In the genomic region with DNA sequence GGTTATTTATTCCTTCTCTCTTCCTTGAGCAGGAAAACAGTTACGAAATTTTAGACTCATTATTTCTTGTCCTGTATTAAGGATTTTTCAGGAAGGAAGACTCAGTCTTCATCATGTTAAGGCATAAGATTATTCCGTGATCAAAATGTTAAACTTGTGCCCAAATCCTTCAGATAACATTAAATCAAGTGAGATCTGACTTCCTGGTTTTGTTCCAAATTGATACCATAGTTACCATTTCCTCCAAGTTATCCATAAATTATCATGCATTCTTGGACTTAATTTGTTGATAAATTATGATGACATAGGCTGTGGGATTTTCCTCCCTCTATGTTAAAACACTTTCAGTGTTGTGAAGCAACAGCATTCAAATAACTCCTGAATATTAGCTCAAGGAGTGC, we compare ENCODE assay signal across 29 cellular contexts. TPM values are rescaled to one million over a fixed set of nuclear protein-coding genes. Genes with fewer than 3 reads are reported as not detected.
A peak's percentile ranks its signal among the peaks of the same experiment; 100 is the strongest.
DNase-seq lines count a peak whose midpoint lies in the region; TF ChIP-seq lines count a peak whose summit lies in the region.
"Had no signal": no experiment of that assay in that cellular context is flagged by ENCODE, and none has a peak within 500 bp of the region (broad histone marks: within the 10 kb centered on the region; RNA-seq: fewer than 3 reads in every experiment).

No MANE protein-coding gene starts in this region.

- H3K27ac ChIP-seq in SJCRH30: no peak overlapping the region
- H3K27ac ChIP-seq: C4-2B, transverse colon had no signal

- no peaks in the 10 kb centered on the region for H3K4me1 ChIP-seq in SJCRH30
- H3K4me1 ChIP-seq: transverse colon had no signal

- no peak for TF ChIP-seq CTCF in fibroblast of villous mesenchyme (IDR thresholded peaks at IDR 0.05; ENCODE audit: insufficient read depth, low read depth, low read length)
- no peak for TF ChIP-seq CTCF in retinal pigment epithelial cell (conservative IDR thresholded peaks at IDR 0.05; ENCODE audit: low read depth, low read length)

- H3K4me3 ChIP-seq in fibroblast of villous mesenchyme (ENCODE audit: low read depth, low read length) (no peak overlapping the region), retinal pigment epithelial cell (ENCODE audit: low read length) (no peak overlapping the region), SJCRH30 (no peak overlapping the region)
- H3K4me3 ChIP-seq: ovary, transverse colon had no signal

- peak; percentile 43 for DNase-seq in EH (ENCODE audit: low read depth)
- DNase-seq in amniotic epithelial cell (ENCODE audit: low read depth): peak; percentile 84
- peak; percentile 67 for DNase-seq in fibroblast of villous mesenchyme (ENCODE audit: low read depth)
- peak; percentile 60 for DNase-seq in retinal pigment epithelial cell (ENCODE audit: low read depth)
- no peak for DNase-seq in NCI-H524 (lab: John Stamatoyannopoulos, UW)
- DNase-seq in SJCRH30: no peak
- no peak for DNase-seq in GM19240 (ENCODE audit: insufficient read length, low spot score)
- no peak for DNase-seq in SHP77 treated with DMSO at 0.1 percent for 48 hours (lab: John Stamatoyannopoulos, UW)
- DNase-seq: activated CD4-positive, alpha-beta T cell treated with anti-CD3 and anti-CD28 coated beads for 36 hours; activated CD8-positive, alpha-beta memory T cell treated with anti-CD3 and anti-CD28 coated beads for 24 hours; activated naive CD4-positive, alpha-beta T cell treated with anti-CD3 and anti-CD28 coated beads, Interleukin-2, amount 10 ng/mL, durations not matched to agents 7 days and 5 days; activated T-cell treated with anti-CD3 and anti-CD28 coated beads, Interleukin-2, amount 50 U/mL, for 4 hours; anterior cingulate cortex; cerebellar nuclear complex; erythroblast; H7; kidney glomerular epithelial cell; mesendoderm; naive B cell; NCI-H1436; NCI-H69; ovary; right cardiac atrium; Right ventricle myocardium superior; stimulated activated CD4-positive, alpha-beta T cell treated with anti-CD3 and anti-CD28 coated beads, Interleukin-4, amount 100 ng/mL, for 24 hours; stimulated activated naive CD8-positive, alpha-beta T cell treated with anti-CD3 and anti-CD28 coated beads, Interleukin-15, Interleukin-2, amounts not matched to agents 100 U/mL and 50 U/mL, for 24 hours; transverse colon had no signal

- no peaks in the 10 kb centered on the region for H3K27me3 ChIP-seq in SJCRH30
- H3K27me3 ChIP-seq: ovary, transverse colon had no signal

- no peaks in the 10 kb centered on the region for H3K9me3 ChIP-seq in SJCRH30 (replicated peaks)
- H3K9me3 ChIP-seq: ovary, transverse colon had no signal

- no peaks in the 10 kb centered on the region for H3K36me3 ChIP-seq in SJCRH30
- H3K36me3 ChIP-seq: ovary, transverse colon had no signal

RNA-seq across cellular contexts. Expression of gene EFEMP1, which starts 31.9 kb away (rescaled TPM):
- 22.9 and 65.1 TPM in 2 replicates for total RNA-seq in fibroblast of villous mesenchyme
- total RNA-seq in SJCRH30 (2014; rRNA removed; shearing (Covaris generic)): 0.06 TPM in 1 of 2 replicates, not detected in the other
- total RNA-seq: activated CD4-positive, alpha-beta T cell treated with anti-CD3 and anti-CD28 coated beads for 36 hours; T-helper 1 cell treated with Interleukin-12 subunit alpha and Interleukin-12 subunit beta and Interleukin-4 antibody, amounts not matched to agents 30 ng/mL and 1 ng/mL, for 36 hours had no signal

Comparison
In these comparisons a context has a peak if more than half of its experiments do, and no peak if none do; other contexts are left out.
1. DNase-seq: peak in EH (single experiment), amniotic epithelial cell (single experiment), fibroblast of villous mesenchyme (single experiment) and retinal pigment epithelial cell (single experiment); none in NCI-H524 (0 of 2), SJCRH30 (0 of 2), GM19240 (single experiment) and SHP77 treated with DMSO at 0.1 percent for 48 hours (single experiment).
2. RNA of gene EFEMP1, which starts 31.9 kb away (total RNA-seq): 22.9 to 65.1 TPM in fibroblast of villous mesenchyme; 0.06 TPM in SJCRH30; every median in the first group is over 10 times any median in the second.